ENCODE assay signal across 15 cellular contexts in the genomic region with DNA sequence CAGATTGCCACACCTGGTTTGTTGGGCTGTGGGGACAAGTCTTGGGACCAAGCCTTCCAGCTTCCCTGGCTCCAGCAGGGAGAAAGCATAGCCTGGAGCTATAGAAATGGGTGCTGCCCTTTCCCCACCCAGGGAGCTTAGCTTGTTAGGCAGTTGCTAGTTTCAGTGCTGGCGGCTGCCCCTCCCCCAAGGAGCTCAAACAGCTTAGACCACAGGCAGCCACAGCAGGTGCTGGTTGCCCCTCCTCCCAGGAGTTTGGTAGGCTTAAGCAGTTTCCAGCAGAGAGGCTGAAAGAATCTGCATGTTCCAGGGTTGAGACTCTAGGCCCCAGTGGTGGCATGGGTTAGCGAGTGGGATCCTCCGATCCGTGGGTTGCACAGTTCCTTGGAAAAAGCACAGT.
DNase-seq lines count a peak whose midpoint lies in the region; ATAC-seq and TF ChIP-seq lines count a peak whose summit lies in the region.
"Had no signal": no experiment of that assay in that cellular context is flagged by ENCODE, and none has a peak within 500 bp of the region (broad histone marks: within the 10 kb centered on the region; RNA-seq: fewer than 3 reads in every experiment).

No MANE protein-coding gene starts in this region.

- H3K9me3 Mint-ChIP-seq in endodermal cell: peaks cover 24% of the 10 kb centered on the region

- intact Hi-C loops in left lung (cut with DNase I): no loop called here

- no peak overlapping the region for H3K4me3 Mint-ChIP-seq in endodermal cell
- H3K4me3 Mint-ChIP-seq: CD4-positive, alpha-beta memory T cell; T-helper 2 cell treated with Interferon-gamma antibody and Interleukin-4, amounts not matched to agents 5 μg/mL and 100 μg/mL, for 36 hours had no signal

- H3K27me3 Mint-ChIP-seq in endodermal cell (ENCODE audit: insufficient read depth): no peaks in the 10 kb centered on the region
- H3K27me3 Mint-ChIP-seq: CD4-positive, alpha-beta memory T cell had no signal

- no peak for TF ChIP-seq CTCF in endodermal cell (conservative IDR thresholded peaks at IDR 0.05)
- TF ChIP-seq CTCF in left lung (IDR thresholded peaks at IDR 0.05): no peak

- no peak overlapping the region for H3K27ac ChIP-seq in endodermal cell (ENCODE audit: low read depth, low read length)
- no peak overlapping the region for H3K27ac ChIP-seq in left lung

- peak overlapping the region; percentile 27 for H3K4me3 ChIP-seq in Jurkat, Clone E6-1 (ENCODE audit: low read length)
- no peak overlapping the region for H3K4me3 ChIP-seq in NT2/D1 (ENCODE audit: insufficient read length, low read depth)
- H3K4me3 ChIP-seq in endodermal cell (ENCODE audit: low read length): peak overlapping the region; percentile 67
- H3K4me3 ChIP-seq in left lung: no peak overlapping the region

- no peaks in the 10 kb centered on the region for H3K27me3 ChIP-seq in NT2/D1 (ENCODE audit: insufficient read depth, insufficient read length)
- no peaks in the 10 kb centered on the region for H3K27me3 ChIP-seq in endodermal cell (ENCODE audit: control insufficient read depth, insufficient read depth, low read length, poor library complexity, severe bottlenecking)
- H3K27me3 ChIP-seq in left lung: no peaks in the 10 kb centered on the region

- no peak for ATAC-seq in HG02623 (IDR thresholded peaks at IDR 0.05; ENCODE audit: unreplicated experiment)
- no peak for ATAC-seq in left lung

- peak; percentile 18 for DNase-seq in COLO668 (lab: John Stamatoyannopoulos, UW; ENCODE audit: unreplicated experiment)
- DNase-seq in Jurkat, Clone E6-1 (ENCODE audit: low read depth, low spot score): peak; percentile 100
- peak; percentile 15 for DNase-seq in NT2/D1 (ENCODE audit: low read depth, low spot score)
- peak; percentile 77 for DNase-seq in endodermal cell
- DNase-seq in NCI-H2081 treated with DMSO at 0.1 percent for 48 hours (lab: John Stamatoyannopoulos, UW): no peak
- DNase-seq in activated CD4-positive, alpha-beta T cell treated with anti-CD3 and anti-CD28 coated beads, Interleukin-2, amount 50 U/mL, for 4 hours: no peak
- DNase-seq in left lung: no peak
- DNase-seq: AML-193; CD4-positive, alpha-beta memory T cell; NCI-H1092 treated with DMSO at 0.1 percent for 48 hours; NCI-H187; NCI-H2171; SW 1271 had no signal

- peaks cover 6% of the 10 kb centered on the region for H3K4me1 Mint-ChIP-seq in endodermal cell
- H3K4me1 Mint-ChIP-seq: CD4-positive, alpha-beta memory T cell had no signal

- no peak overlapping the region for H3K27ac Mint-ChIP-seq in endodermal cell
- H3K27ac Mint-ChIP-seq: CD4-positive, alpha-beta memory T cell; T-helper 2 cell treated with Interferon-gamma antibody and Interleukin-4, amounts not matched to agents 5 μg/mL and 100 μg/mL, for 36 hours had no signal

- 88 to 95% methylated on average over 3 to 4 of the region's 4 CpGs for WGBS in endodermal cell (ENCODE audit: insufficient coverage in 1 of 2, insufficient read length in 1 of 2), 2 experiments

- H3K9ac ChIP-seq in NT2/D1 (ENCODE audit: insufficient read length, low read depth) (no peak overlapping the region), endodermal cell (ENCODE audit: extremely low read depth, low read length, poor library complexity, severe bottlenecking) (no peak overlapping the region)

- H3K9me3 ChIP-seq in NT2/D1 (ENCODE audit: insufficient read depth, low read length) (no peaks in the 10 kb centered on the region), endodermal cell (ENCODE audit: control insufficient read depth, low read length) (peaks cover 6% of the 10 kb centered on the region), left lung (peaks cover 0 to 26% of the 10 kb centered on the region in 2 donors)

- peaks cover 3% of the 10 kb centered on the region for H3K4me1 ChIP-seq in NT2/D1 (ENCODE audit: insufficient read depth, insufficient read length)
- peaks cover 5% of the 10 kb centered on the region for H3K4me1 ChIP-seq in endodermal cell (ENCODE audit: control insufficient read depth, insufficient read depth, low read length)
- no peaks in the 10 kb centered on the region for H3K4me1 ChIP-seq in left lung

- no peaks in the 10 kb centered on the region for H3K36me3 Mint-ChIP-seq in endodermal cell (ENCODE audit: low read depth)
- H3K36me3 Mint-ChIP-seq: CD4-positive, alpha-beta memory T cell had no signal

- H3K36me3 ChIP-seq in NT2/D1 (ENCODE audit: insufficient read depth, insufficient read length, low read length) (no peaks in the 10 kb centered on the region), endodermal cell (ENCODE audit: control insufficient read depth, insufficient read depth, low read length) (no peaks in the 10 kb centered on the region), left lung (no peaks in the 10 kb centered on the region)

Comparison
In these comparisons a context has a peak if more than half of its experiments do, and no peak if none do; other contexts are left out.
1. DNase-seq: peak in COLO668 (single experiment), Jurkat, Clone E6-1 (single experiment), NT2/D1 (single experiment) and endodermal cell (single experiment); none in NCI-H2081 treated with DMSO at 0.1 percent for 48 hours (single experiment), activated CD4-positive, alpha-beta T cell treated with anti-CD3 and anti-CD28 coated beads, Interleukin-2, amount 50 U/mL, for 4 hours (0 of 2) and left lung (0 of 2).
2. H3K4me3 ChIP-seq: peak in Jurkat, Clone E6-1 (single experiment) and endodermal cell (single experiment); none in NT2/D1 (single experiment) and left lung (0 of 2).